27 cellular contexts compared by ENCODE assay signal in the genomic region with DNA sequence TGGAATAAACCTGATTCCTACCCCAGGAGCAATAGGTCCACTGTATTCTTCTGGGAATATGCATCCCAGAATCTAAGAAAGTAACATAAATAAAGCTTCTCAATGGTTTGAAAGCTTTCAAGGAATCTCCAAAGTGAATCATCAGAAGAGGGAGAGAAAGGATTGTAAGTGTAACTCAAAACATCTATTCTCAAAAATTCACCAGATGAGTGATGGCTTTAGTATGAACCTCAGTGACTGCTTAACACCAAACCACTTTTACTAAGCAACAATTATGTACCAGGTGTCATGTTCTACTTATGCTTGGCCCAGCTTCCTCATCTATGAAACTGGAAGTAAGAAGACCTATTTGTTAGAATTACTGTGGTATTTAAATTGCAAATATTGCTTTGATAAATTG. TPM values are rescaled to one million over a fixed set of nuclear protein-coding genes. Genes with fewer than 3 reads are reported as not detected.
"Had no signal": no experiment of that assay in that cellular context is flagged by ENCODE, and none has a peak within 500 bp of the region (broad histone marks: within the 10 kb centered on the region; RNA-seq: fewer than 3 reads in every experiment).

No MANE protein-coding gene starts in this region.

- H3K36me3 ChIP-seq: left lung, lower lobe of right lung, pancreas, prostate gland, spleen, stomach, thyroid gland, transverse colon, upper lobe of left lung, vagina had no signal

- H3K4me1 ChIP-seq: left lung, lower lobe of right lung, pancreas, prostate gland, spleen, stomach, testis, transverse colon had no signal

- H3K27me3 Mint-ChIP-seq: natural killer cell treated with Interleukin-12 subunit alpha and Interleukin-12 subunit beta and Interleukin-15 and Interleukin-18, amount 100 ng/mL, for 72 hours had no signal

- H3K4me3 ChIP-seq: left lung, lower lobe of right lung, mucosa of descending colon, pancreas, prostate gland, spleen, stomach, testis, thyroid gland, transverse colon, upper lobe of left lung, vagina had no signal

- H3K27ac Mint-ChIP-seq: mesothelial cell of epicardium; naive thymus-derived CD4-positive, alpha-beta T cell; natural killer cell treated with Interleukin-12 subunit alpha and Interleukin-12 subunit beta and Interleukin-15 and Interleukin-18, amount 100 ng/mL, for 72 hours; stimulated activated effector memory CD8-positive, alpha-beta T cell treated with anti-CD3 and anti-CD28 coated beads, Interleukin-12 subunit alpha, Interleukin-12 subunit beta, amount 100 ng/mL, for 72 hours had no signal

- H3K9me3 ChIP-seq: left lung, lower lobe of right lung, mucosa of descending colon, pancreas, prostate gland, spleen, stomach, testis, thyroid gland, transverse colon, upper lobe of left lung, vagina had no signal

- ATAC-seq: left colon; left lung; lower lobe of right lung; mucosa of descending colon; naive thymus-derived CD4-positive, alpha-beta T cell; natural killer cell treated with Interleukin-12 subunit alpha and Interleukin-12 subunit beta and Interleukin-15 and Interleukin-18, amount 100 ng/mL, for 72 hours; pancreas; right cardiac atrium; sciatic nerve; stimulated activated effector memory CD8-positive, alpha-beta T cell treated with anti-CD3 and anti-CD28 coated beads, Interleukin-12 subunit alpha, Interleukin-12 subunit beta, amount 100 ng/mL, for 72 hours had no signal

- H3K27me3 ChIP-seq: left lung, pancreas, spleen, stomach, testis, thyroid gland, transverse colon, upper lobe of left lung, vagina had no signal

- H3K27ac ChIP-seq: left lung, lower lobe of right lung, pancreas, prostate gland, spleen, stomach, testis, thyroid gland, transverse colon, upper lobe of left lung, vagina had no signal

- FAIRE-seq: pancreas, small intestine had no signal

- DNase-seq: hippocampal formation; kidney glomerular epithelial cell; left colon; left lung; lower lobe of right lung; mucosa of descending colon; naive thymus-derived CD4-positive, alpha-beta T cell; pancreas; posterior cingulate gyrus; retina; right cardiac atrium; small intestine; spleen; stimulated activated CD4-positive, alpha-beta T cell treated with anti-CD3 and anti-CD28 coated beads, Interleukin-4, amount 100 ng/mL, for 24 hours; stimulated activated naive CD4-positive, alpha-beta T cell; stomach; testis; thyroid gland; transverse colon; upper lobe of left lung had no signal

- H3K4me1 Mint-ChIP-seq: naive thymus-derived CD4-positive, alpha-beta T cell; stimulated activated effector memory CD8-positive, alpha-beta T cell treated with anti-CD3 and anti-CD28 coated beads, Interleukin-12 subunit alpha, Interleukin-12 subunit beta, amount 100 ng/mL, for 72 hours had no signal

- H3K36me3 Mint-ChIP-seq: naive thymus-derived CD4-positive, alpha-beta T cell; natural killer cell treated with Interleukin-12 subunit alpha and Interleukin-12 subunit beta and Interleukin-15 and Interleukin-18, amount 100 ng/mL, for 72 hours; stimulated activated effector memory CD8-positive, alpha-beta T cell treated with anti-CD3 and anti-CD28 coated beads, Interleukin-12 subunit alpha, Interleukin-12 subunit beta, amount 100 ng/mL, for 72 hours had no signal

- H3K9me3 Mint-ChIP-seq: natural killer cell treated with Interleukin-12 subunit alpha and Interleukin-12 subunit beta and Interleukin-15 and Interleukin-18, amount 100 ng/mL, for 72 hours; stimulated activated effector memory CD8-positive, alpha-beta T cell treated with anti-CD3 and anti-CD28 coated beads, Interleukin-12 subunit alpha, Interleukin-12 subunit beta, amount 100 ng/mL, for 72 hours had no signal

- H3K4me3 Mint-ChIP-seq: mesothelial cell of epicardium; naive thymus-derived CD4-positive, alpha-beta T cell; natural killer cell treated with Interleukin-12 subunit alpha and Interleukin-12 subunit beta and Interleukin-15 and Interleukin-18, amount 100 ng/mL, for 72 hours; stimulated activated effector memory CD8-positive, alpha-beta T cell treated with anti-CD3 and anti-CD28 coated beads, Interleukin-12 subunit alpha, Interleukin-12 subunit beta, amount 100 ng/mL, for 72 hours had no signal

RNA-seq across cellular contexts. Expression of a gene that starts 7.4 kb away (rescaled TPM):
- polyA plus RNA-seq: neural cell had no signal
